Comparison of ENCODE assay signal across 12 cellular contexts in genomic region chr6:147651249-147652063, GRCh38.
A peak's percentile ranks its signal among the peaks of the same experiment; 100 is the strongest.
DNase-seq lines count a peak whose midpoint lies in the region; ATAC-seq and TF ChIP-seq lines count a peak whose summit lies in the region.
"Had no signal": no experiment of that assay in that cellular context is flagged by ENCODE, and none has a peak within 500 bp of the region (broad histone marks: within the 10 kb centered on the region; RNA-seq: fewer than 3 reads in every experiment).

No MANE protein-coding gene starts in this region.

- H3K4me3 ChIP-seq in AG04450 (ENCODE audit: low read depth, low read length) (no peak overlapping the region), choroid plexus epithelial cell (ENCODE audit: low read depth, low read length) (no peak overlapping the region)
- H3K4me3 ChIP-seq: suprapubic skin had no signal

- no peaks in the 10 kb centered on the region for H3K9me3 ChIP-seq in AG04450 (ENCODE audit: control insufficient read depth, insufficient read depth, low read length)
- H3K9me3 ChIP-seq: suprapubic skin had no signal

- CTCF ChIA-PET in AG04450 (lab: Charles Lee): interaction anchor here (0.6 to 0.9 kb wide), 2 partner anchors 9 to 12 kb away, joined by 3 read pairs; no protein-coding TSS in a partner anchor

- POLR2A ChIA-PET in AG04450 (lab: Yijun Ruan, JAX): no interaction called here

- no peak for DNase-seq in AG04450 (ENCODE audit: low read depth, low spot score)
- peak; percentile 15 for DNase-seq in M059J (ENCODE audit: low read depth)
- DNase-seq in choroid plexus epithelial cell (ENCODE audit: low read depth): peak; percentile 58
- DNase-seq in kidney tubule cell (ENCODE audit: low spot score): peak; percentile 30
- DNase-seq in NCI-H128 (lab: John Stamatoyannopoulos, UW; ENCODE audit: unreplicated experiment): no peak
- DNase-seq in SIG-M5 treated with dmso at 0.1 percent for 504 hours (lab: John Stamatoyannopoulos, UW; ENCODE audit: unreplicated experiment): no peak
- DNase-seq: activated naive CD4-positive, alpha-beta T cell; CD8-positive, alpha-beta memory T cell; NCI-H187 treated with DMSO at 0.1 percent for 48 hours had no signal

- H3K27me3 ChIP-seq in AG04450 (ENCODE audit: control insufficient read depth, insufficient read depth, low read length): no peaks in the 10 kb centered on the region
- H3K27me3 ChIP-seq: suprapubic skin had no signal

- TF ChIP-seq CTCF in AG04450 (IDR thresholded peaks at IDR 0.05; ENCODE audit: low read depth, low read length): peak; percentile 20; the same call in 1 of the 2 replicates
- peak; percentile 49 for TF ChIP-seq CTCF in choroid plexus epithelial cell (conservative IDR thresholded peaks at IDR 0.05; ENCODE audit: low read depth, low read length)

- ATAC-seq in HG03432 (IDR thresholded peaks at IDR 0.05; ENCODE audit: unreplicated experiment) (no peak), GM18861 (IDR thresholded peaks at IDR 0.05; ENCODE audit: unreplicated experiment) (no peak)

- H3K27ac ChIP-seq in AG04450 (ENCODE audit: low read depth, low read length): no peak overlapping the region
- H3K27ac ChIP-seq: suprapubic skin had no signal

Comparison
In these comparisons a context has a peak if more than half of its experiments do, and no peak if none do; other contexts are left out.
1. DNase-seq: peak in M059J (single experiment), choroid plexus epithelial cell (single experiment) and kidney tubule cell (single experiment); none in AG04450 (single experiment), NCI-H128 (single experiment) and SIG-M5 treated with dmso at 0.1 percent for 504 hours (single experiment).